Comparison of ENCODE assay signal across 14 cellular contexts in genomic region chr13:99289674-99290337, GRCh38. TPM values are rescaled to one million over a fixed set of nuclear protein-coding genes. Genes with fewer than 3 reads are reported as not detected.
DNase-seq lines count a peak whose midpoint lies in the region; ATAC-seq lines count a peak whose summit lies in the region.
"Had no signal": no experiment of that assay in that cellular context is flagged by ENCODE, and none has a peak within 500 bp of the region (broad histone marks: within the 10 kb centered on the region; RNA-seq: fewer than 3 reads in every experiment).

No MANE protein-coding gene starts in this region.

- H3K27ac Mint-ChIP-seq in activated CD4-positive, alpha-beta memory T cell treated with anti-CD3 and anti-CD28 coated beads, Interleukin-2, amount 10 ng/mL, durations not matched to agents 7 days and 5 days, result peak overlapping the region; percentile 84
- peak overlapping the region; percentile 67 for H3K27ac Mint-ChIP-seq in dendritic cell treated with granulocyte-macrophage colony-stimulating factor and Interleukin-4, amounts not matched to agents 40 ng/mL and 50 ng/mL, for 4 days
- H3K27ac Mint-ChIP-seq: type B pancreatic cell had no signal

- H3K27me3 Mint-ChIP-seq in activated CD4-positive, alpha-beta memory T cell treated with anti-CD3 and anti-CD28 coated beads, Interleukin-2, amount 10 ng/mL, durations not matched to agents 7 days and 5 days, result no peaks in the 10 kb centered on the region
- H3K27me3 Mint-ChIP-seq in dendritic cell treated with granulocyte-macrophage colony-stimulating factor and Interleukin-4, amounts not matched to agents 40 ng/mL and 50 ng/mL, for 4 days, result no peaks in the 10 kb centered on the region
- H3K27me3 Mint-ChIP-seq: type B pancreatic cell had no signal

- intact Hi-C loops in dendritic cell treated with granulocyte-macrophage colony-stimulating factor and Interleukin-4, amounts not matched to agents 40 ng/mL and 50 ng/mL, for 4 days (cut with micrococcal nuclease), result no loop called here
- intact Hi-C loops in Right ventricle myocardium superior (cut with DNase I), result no loop called here

- peaks cover 66% of the 10 kb centered on the region for H3K36me3 Mint-ChIP-seq in activated CD4-positive, alpha-beta memory T cell treated with anti-CD3 and anti-CD28 coated beads, Interleukin-2, amount 10 ng/mL, durations not matched to agents 7 days and 5 days (ENCODE audit: low read depth)
- peaks cover 45% of the 10 kb centered on the region for H3K36me3 Mint-ChIP-seq in dendritic cell treated with granulocyte-macrophage colony-stimulating factor and Interleukin-4, amounts not matched to agents 40 ng/mL and 50 ng/mL, for 4 days (ENCODE audit: low read depth)

- peak; percentile 32 to 45 for DNase-seq in activated CD4-positive, alpha-beta T cell treated with anti-CD3 and anti-CD28 coated beads for 4 hours
- DNase-seq in activated CD4-positive, alpha-beta T cell treated with anti-CD3 and anti-CD28 coated beads for 1 hour, result no peak
- peak; percentile 70 for DNase-seq in activated CD4-positive, alpha-beta memory T cell treated with anti-CD3 and anti-CD28 coated beads, Interleukin-2, amount 10 ng/mL, durations not matched to agents 7 days and 5 days
- peak; percentile 78 for DNase-seq in stimulated activated CD8-positive, alpha-beta memory T cell treated with anti-CD3 and anti-CD28 coated beads, Interleukin-4, amount 100 ng/mL, for 48 hours
- no peak for DNase-seq in cerebellum (ENCODE audit: low spot score)
- DNase-seq in Right ventricle myocardium superior, result no peak
- DNase-seq: cerebellar nuclear complex, NCI-H1436, NCI-H774, sigmoid colon had no signal

- CTCF ChIA-PET in activated CD4-positive, alpha-beta memory T cell treated with anti-CD3 and anti-CD28 coated beads, Interleukin-2, amount 10 ng/mL, durations not matched to agents 7 days and 5 days (lab: Charles Lee), result interaction anchor here (1.3 to 3.1 kb wide), 3 partner anchors 20 to 62 kb away, joined by 4 to 14 read pairs (median 6); no protein-coding TSS in a partner anchor

- H3K9me3 Mint-ChIP-seq in activated CD4-positive, alpha-beta memory T cell treated with anti-CD3 and anti-CD28 coated beads, Interleukin-2, amount 10 ng/mL, durations not matched to agents 7 days and 5 days, result no peaks in the 10 kb centered on the region
- no peaks in the 10 kb centered on the region for H3K9me3 Mint-ChIP-seq in dendritic cell treated with granulocyte-macrophage colony-stimulating factor and Interleukin-4, amounts not matched to agents 40 ng/mL and 50 ng/mL, for 4 days
- H3K9me3 Mint-ChIP-seq: type B pancreatic cell had no signal

- H3K4me1 Mint-ChIP-seq in activated CD4-positive, alpha-beta memory T cell treated with anti-CD3 and anti-CD28 coated beads, Interleukin-2, amount 10 ng/mL, durations not matched to agents 7 days and 5 days, result peaks cover 78% of the 10 kb centered on the region
- H3K4me1 Mint-ChIP-seq in dendritic cell treated with granulocyte-macrophage colony-stimulating factor and Interleukin-4, amounts not matched to agents 40 ng/mL and 50 ng/mL, for 4 days (ENCODE audit: low read depth), result peaks cover 69% of the 10 kb centered on the region

- no peak for ATAC-seq in Right ventricle myocardium superior (ENCODE audit: poor library complexity)
- no peak for ATAC-seq in HG03280 (IDR thresholded peaks at IDR 0.05; ENCODE audit: unreplicated experiment)

- H3K4me3 Mint-ChIP-seq in activated CD4-positive, alpha-beta memory T cell treated with anti-CD3 and anti-CD28 coated beads, Interleukin-2, amount 10 ng/mL, durations not matched to agents 7 days and 5 days, result no peak overlapping the region
- H3K4me3 Mint-ChIP-seq in dendritic cell treated with granulocyte-macrophage colony-stimulating factor and Interleukin-4, amounts not matched to agents 40 ng/mL and 50 ng/mL, for 4 days, result no peak overlapping the region
- H3K4me3 Mint-ChIP-seq: type B pancreatic cell had no signal

- POLR2A ChIA-PET in activated CD4-positive, alpha-beta memory T cell treated with anti-CD3 and anti-CD28 coated beads, Interleukin-2, amount 10 ng/mL, durations not matched to agents 7 days and 5 days (lab: Charles Lee), result interaction anchor here (1.0 to 21.6 kb wide), 9 partner anchors 9 to 211 kb away, joined by 3 to 393 read pairs (median 5); partner anchors contain the start of gene GPR183

RNA-seq across cellular contexts. Expression of gene GPR183, which starts 17.4 kb away (rescaled TPM):
- total RNA-seq in activated CD4-positive, alpha-beta memory T cell treated with anti-CD3 and anti-CD28 coated beads, Interleukin-2, amount 10 ng/mL, durations not matched to agents 7 days and 5 days, result 10 to 100 TPM; 43.7 to 46.2 TPM
- total RNA-seq in cerebellum (1.1 TPM), Right ventricle myocardium superior (1.6 TPM)
- total RNA-seq: A673 had no signal

RNA-seq across cellular contexts. Expression of gene GPR18, which starts 31.6 kb away (rescaled TPM):
- total RNA-seq in activated CD4-positive, alpha-beta memory T cell treated with anti-CD3 and anti-CD28 coated beads, Interleukin-2, amount 10 ng/mL, durations not matched to agents 7 days and 5 days, result 10 to 100 TPM; 10.3 to 10.4 TPM
- total RNA-seq in cerebellum (not detected), Right ventricle myocardium superior (not detected)
- total RNA-seq: A673 had no signal

Comparison
In these comparisons a context has a peak if more than half of its experiments do, and no peak if none do; other contexts are left out.
1. DNase-seq: peak in activated CD4-positive, alpha-beta T cell treated with anti-CD3 and anti-CD28 coated beads for 4 hours (2 of 2), activated CD4-positive, alpha-beta memory T cell treated with anti-CD3 and anti-CD28 coated beads, Interleukin-2, amount 10 ng/mL, durations not matched to agents 7 days and 5 days (single experiment) and stimulated activated CD8-positive, alpha-beta memory T cell treated with anti-CD3 and anti-CD28 coated beads, Interleukin-4, amount 100 ng/mL, for 48 hours (single experiment); none in activated CD4-positive, alpha-beta T cell treated with anti-CD3 and anti-CD28 coated beads for 1 hour (single experiment), cerebellum (single experiment) and Right ventricle myocardium superior (single experiment).
2. RNA of gene GPR183, which starts 17.4 kb away (total RNA-seq): 43.7 to 46.2 TPM in activated CD4-positive, alpha-beta memory T cell treated with anti-CD3 and anti-CD28 coated beads, Interleukin-2, amount 10 ng/mL, durations not matched to agents 7 days and 5 days; 1.6 TPM in Right ventricle myocardium superior (single experiment) and 1.1 TPM in cerebellum (single experiment); every median in the first group is over 10 times any median in the second.
3. RNA of gene GPR18, which starts 31.6 kb away (total RNA-seq): 10.3 to 10.4 TPM in activated CD4-positive, alpha-beta memory T cell treated with anti-CD3 and anti-CD28 coated beads, Interleukin-2, amount 10 ng/mL, durations not matched to agents 7 days and 5 days; not detected in cerebellum (single experiment) and not detected in Right ventricle myocardium superior (single experiment); every median in the first group is over 10 times any median in the second.